ENCODE assay signal across 9 cellular contexts in the genomic region with DNA sequence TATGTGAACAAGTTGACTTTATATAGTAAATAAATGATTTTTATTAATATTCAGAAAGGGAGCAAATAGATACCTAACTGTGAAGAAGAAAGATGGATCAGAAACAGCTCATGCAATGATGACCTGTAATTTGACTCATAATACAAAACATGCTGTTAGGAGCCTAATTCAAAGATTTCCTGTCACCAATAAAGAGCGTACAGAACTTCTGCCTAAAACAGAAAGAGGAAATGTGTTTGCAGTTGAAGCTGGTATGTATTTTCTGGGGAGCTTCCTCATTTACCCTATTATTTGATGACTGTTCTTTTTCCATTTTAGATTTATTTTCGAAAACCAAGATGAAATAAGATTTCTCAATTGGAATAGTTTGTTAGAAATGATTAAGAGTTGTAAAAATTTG. TPM values are rescaled to one million over a fixed set of nuclear protein-coding genes. Genes with fewer than 3 reads are reported as not detected.
A peak's percentile ranks its signal among the peaks of the same experiment; 100 is the strongest.
DNase-seq lines count a peak whose midpoint lies in the region; ATAC-seq, FAIRE-seq and TF ChIP-seq lines count a peak whose summit lies in the region.
"Had no signal": no experiment of that assay in that cellular context is flagged by ENCODE, and none has a peak within 500 bp of the region (broad histone marks: within the 10 kb centered on the region; RNA-seq: fewer than 3 reads in every experiment).

No MANE protein-coding gene starts in this region.

- intact Hi-C loops in left colon (cut with DNase I, micrococcal nuclease): no loop called here

- no peaks in the 10 kb centered on the region for H3K9me3 Mint-ChIP-seq in effector memory CD8-positive, alpha-beta T cell

- TF ChIP-seq POLR2A in GM12891 (IDR thresholded peaks at IDR 0.05; ENCODE audit: low read depth, low read length): no peak

- DNase-seq in GM12891 (ENCODE audit: insufficient read length, low spot score) (no peak), NCI-H226 (no peak), SK-N-DZ (ENCODE audit: low spot score) (no peak), smooth muscle cell (lab: John Stamatoyannopoulos, UW; ENCODE audit: unreplicated experiment) (no peak), left colon (no peak)
- no peak for DNase-seq in effector memory CD8-positive, alpha-beta T cell
- DNase-seq: NCI-H526 treated with DMSO at 0.1 percent for 48 hours had no signal

- H3K36me3 ChIP-seq in smooth muscle cell (ENCODE audit: low read depth): peaks cover 6% of the 10 kb centered on the region

- no peaks in the 10 kb centered on the region for H3K9me3 ChIP-seq in smooth muscle cell (replicated peaks; ENCODE audit: low read depth)

- H4K20me1 ChIP-seq in smooth muscle cell (ENCODE audit: low read depth): peaks cover 3% of the 10 kb centered on the region

- H3K4me3 ChIP-seq in smooth muscle cell: no peak overlapping the region

- WGBS in smooth muscle cell (ENCODE audit: low lambda C conversion rate): 94% methylated on average over 2 of the region's 2 CpGs

- H3K27ac Mint-ChIP-seq in effector memory CD8-positive, alpha-beta T cell: no peak overlapping the region

- H3K4me1 Mint-ChIP-seq in effector memory CD8-positive, alpha-beta T cell (ENCODE audit: low read depth in 2 of 2): peaks cover 9 to 43% of the 10 kb centered on the region in 2 donors

- H3K4me2 ChIP-seq in smooth muscle cell: no peak overlapping the region

- H3F3A ChIP-seq in smooth muscle cell (ENCODE audit: low read depth): no peaks in the 10 kb centered on the region

- peaks cover 30% of the 10 kb centered on the region for H3K36me3 Mint-ChIP-seq in effector memory CD8-positive, alpha-beta T cell (ENCODE audit: insufficient read depth)

- no peak for TF ChIP-seq CTCF in smooth muscle cell (IDR thresholded peaks at IDR 0.05; ENCODE audit: borderline replicate concordance, insufficient read depth, poor library complexity, severe bottlenecking)

- H3K27me3 Mint-ChIP-seq in effector memory CD8-positive, alpha-beta T cell: no peaks in the 10 kb centered on the region

- no peak overlapping the region for H3K27ac ChIP-seq in smooth muscle cell (ENCODE audit: low read depth)

- peaks cover 36% of the 10 kb centered on the region for H3K79me2 ChIP-seq in smooth muscle cell (ENCODE audit: low read depth)

- H3K9ac ChIP-seq in smooth muscle cell (ENCODE audit: low read depth): no peak overlapping the region

- no peaks in the 10 kb centered on the region for H3K27me3 ChIP-seq in smooth muscle cell (ENCODE audit: low read depth)

- FAIRE-seq in GM12891 (lab: Jason Lieb, UNC): peak; percentile 78

- H2AFZ ChIP-seq in smooth muscle cell (ENCODE audit: low read depth): no peak overlapping the region

- ATAC-seq in GM21528 (IDR thresholded peaks at IDR 0.05; ENCODE audit: low FRiP score, unreplicated experiment) (peak; percentile 75), HG03571 (IDR thresholded peaks at IDR 0.05; ENCODE audit: unreplicated experiment) (peak; percentile 52), left colon (no peak)
- ATAC-seq in effector memory CD8-positive, alpha-beta T cell (replicated peaks): peak; percentile 59

- H3K4me1 ChIP-seq in smooth muscle cell (ENCODE audit: low read depth): no peaks in the 10 kb centered on the region

- no peak overlapping the region for H3K4me3 Mint-ChIP-seq in effector memory CD8-positive, alpha-beta T cell

TF ChIP-seq in GM12891, 5 proteins besides CTCF, POLR2A, EP300 and RAD21:
- peak; percentile 84 for TF ChIP-seq SPI1 (IDR thresholded peaks at IDR 0.05; ENCODE audit: low read depth, low read length)
- no peak for TF ChIP-seq TAF1 (IDR thresholded peaks at IDR 0.05; ENCODE audit: low read depth, low read length)

RNA-seq across cellular contexts. Expression of gene YTHDC2, which starts 11.4 kb away (rescaled TPM):
- 7.3 TPM for polyA plus RNA-seq in GM12891 (2012; ENCODE audit: low read depth, missing spikeins)
- 14.4 and 19.9 TPM in 2 replicates for polyA plus RNA-seq in SK-N-DZ (2014; cell fraction: cytosol; rRNA removed)
- polyA plus RNA-seq in SK-N-DZ (2014; cell fraction: nucleus; rRNA removed): 32.9 and 52.2 TPM in 2 replicates
- total RNA-seq in smooth muscle cell: 12.7 and 16.6 TPM in 2 replicates
- polyA plus RNA-seq in smooth muscle cell: 5.4 and 8.8 TPM in 2 replicates
- 10 to 100 TPM; 22.3 to 23.2 TPM for total RNA-seq in left colon

RNA-seq across cellular contexts. Expression of gene MCC, which starts 36.7 kb away (rescaled TPM):
- polyA plus RNA-seq in GM12891 (2012; ENCODE audit: low read depth, missing spikeins): 0.09 TPM
- 30.4 and 37.3 TPM in 2 replicates for polyA plus RNA-seq in SK-N-DZ (2014; cell fraction: cytosol; rRNA removed)
- polyA plus RNA-seq in SK-N-DZ (2014; cell fraction: nucleus; rRNA removed): 20.1 and 23.2 TPM in 2 replicates
- 17.7 and 19.2 TPM in 2 replicates for total RNA-seq in smooth muscle cell
- 5.8 and 8.4 TPM in 2 replicates for polyA plus RNA-seq in smooth muscle cell
- 1 to 10 TPM; 1.9 to 4.3 TPM for total RNA-seq in left colon
